ENCODE assay signal across 8 cellular contexts in genomic region chr6:26569433-26569764, GRCh38. TPM values are rescaled to one million over a fixed set of nuclear protein-coding genes. Genes with fewer than 3 reads are reported as not detected.
DNase-seq lines count a peak whose midpoint lies in the region; ATAC-seq and TF ChIP-seq lines count a peak whose summit lies in the region.

No MANE protein-coding gene starts in this region.

- H3K4me3 Mint-ChIP-seq in activated CD4-positive, alpha-beta memory T cell treated with anti-CD3 and anti-CD28 coated beads, Interleukin-2, amount 10 ng/mL, durations not matched to agents 7 days and 5 days, result peak overlapping the region; percentile 92

- no peak overlapping the region for H3K27ac ChIP-seq in right cardiac atrium (ENCODE audit: low read length)
- no peak overlapping the region for H3K27ac ChIP-seq in iPS DF 6.9 (ENCODE audit: low read length)
- H3K27ac ChIP-seq in uterus, result peak overlapping the region in 1 of 2 donors; percentile 79

- intact Hi-C loops in right cardiac atrium (cut with DNase I), result no loop called here
- intact Hi-C loops in Right ventricle myocardium inferior (cut with DNase I), result loop anchor here (2.0 kb wide), 1 partner anchor 37 kb away; no protein-coding TSS in a partner anchor
- intact Hi-C loops in uterus (cut with DNase I; ENCODE audit: low total_unique reads), result no loop called here

- H3K9me3 ChIP-seq in right cardiac atrium (ENCODE audit: control insufficient read depth, low read length), result no peaks in the 10 kb centered on the region
- H3K9me3 ChIP-seq in iPS DF 6.9 (ENCODE audit: control insufficient read depth, insufficient read depth, low read length), result no peaks in the 10 kb centered on the region
- H3K9me3 ChIP-seq in uterus, result no peaks in the 10 kb centered on the region

- TF ChIP-seq POLR2A in uterus (IDR thresholded peaks at IDR 0.05), result no peak

- peaks cover 27% of the 10 kb centered on the region for H3K4me1 Mint-ChIP-seq in activated CD4-positive, alpha-beta memory T cell treated with anti-CD3 and anti-CD28 coated beads, Interleukin-2, amount 10 ng/mL, durations not matched to agents 7 days and 5 days

- peaks cover 4% of the 10 kb centered on the region for H3K36me3 Mint-ChIP-seq in activated CD4-positive, alpha-beta memory T cell treated with anti-CD3 and anti-CD28 coated beads, Interleukin-2, amount 10 ng/mL, durations not matched to agents 7 days and 5 days (ENCODE audit: low read depth)

- CTCF ChIA-PET in activated CD4-positive, alpha-beta memory T cell treated with anti-CD3 and anti-CD28 coated beads, Interleukin-2, amount 10 ng/mL, durations not matched to agents 7 days and 5 days (lab: Charles Lee), result interaction anchor here (0.6 to 4.6 kb wide), 19 partner anchors 13 to 1203 kb away, joined by 3 to 44 read pairs (median 4); partner anchors contain the start of genes BTN2A2 and HMGN4

- H3K4me3 ChIP-seq in right cardiac atrium (ENCODE audit: low read length) (peak overlapping the region; percentile 17), iPS DF 6.9 (ENCODE audit: low read length) (peak overlapping the region; percentile 91; the same call in 1 of the 2 replicates), uterus (peak overlapping the region; percentile 3 to 61)

- DNase-seq in right cardiac atrium (no peak), Right ventricle myocardium inferior (ENCODE audit: missing footprints) (no peak), iPS DF 6.9 (ENCODE audit: low read depth, low spot score) (no peak), uterus (no peak), NCI-H2227 (lab: John Stamatoyannopoulos, UW; ENCODE audit: unreplicated experiment) (no peak), NOMO-1 treated with DMSO at 0.1 percent for 48 hours (lab: John Stamatoyannopoulos, UW; ENCODE audit: unreplicated experiment) (no peak), C1 segment of cervical spinal cord (lab: John Stamatoyannopoulos, UW) (no peak)
- no peak for DNase-seq in activated CD4-positive, alpha-beta memory T cell treated with anti-CD3 and anti-CD28 coated beads, Interleukin-2, amount 10 ng/mL, durations not matched to agents 7 days and 5 days

- no peaks in the 10 kb centered on the region for H3K36me3 ChIP-seq in iPS DF 6.9 (ENCODE audit: control insufficient read depth, insufficient read depth, low read length)
- no peaks in the 10 kb centered on the region for H3K36me3 ChIP-seq in uterus

- ATAC-seq in right cardiac atrium, result no peak
- ATAC-seq in Right ventricle myocardium inferior, result no peak

- H3K27me3 ChIP-seq in right cardiac atrium (ENCODE audit: control insufficient read depth, insufficient read depth), result no peaks in the 10 kb centered on the region
- H3K27me3 ChIP-seq in iPS DF 6.9 (ENCODE audit: control insufficient read depth, insufficient read depth, low read length), result no peaks in the 10 kb centered on the region
- H3K27me3 ChIP-seq in uterus, result no peaks in the 10 kb centered on the region

- peak overlapping the region; percentile 87 for H3K27ac Mint-ChIP-seq in activated CD4-positive, alpha-beta memory T cell treated with anti-CD3 and anti-CD28 coated beads, Interleukin-2, amount 10 ng/mL, durations not matched to agents 7 days and 5 days

- peaks cover 11% of the 10 kb centered on the region for H3K27me3 Mint-ChIP-seq in activated CD4-positive, alpha-beta memory T cell treated with anti-CD3 and anti-CD28 coated beads, Interleukin-2, amount 10 ng/mL, durations not matched to agents 7 days and 5 days

- no peaks in the 10 kb centered on the region for H3K9me3 Mint-ChIP-seq in activated CD4-positive, alpha-beta memory T cell treated with anti-CD3 and anti-CD28 coated beads, Interleukin-2, amount 10 ng/mL, durations not matched to agents 7 days and 5 days

- no peak for TF ChIP-seq CTCF in uterus (IDR thresholded peaks at IDR 0.05)

- H3K4me1 ChIP-seq in right cardiac atrium (ENCODE audit: control insufficient read depth, insufficient read depth, low read length) (no peaks in the 10 kb centered on the region), iPS DF 6.9 (ENCODE audit: control insufficient read depth, insufficient read depth, low read length) (no peaks in the 10 kb centered on the region), uterus (no peaks in the 10 kb centered on the region)

- POLR2A ChIA-PET in activated CD4-positive, alpha-beta memory T cell treated with anti-CD3 and anti-CD28 coated beads, Interleukin-2, amount 10 ng/mL, durations not matched to agents 7 days and 5 days (lab: Charles Lee), result interaction anchor here (0.7 to 3.4 kb wide), 16 partner anchors 10 to 563 kb away, joined by 3 to 11 read pairs (median 4); partner anchors contain the start of gene HMGN4

- WGBS in right cardiac atrium, result 20% methylated on average over 2 of the region's 2 CpGs
- no CpG with 5 or more reads among the region's 2 CpGs for WGBS in iPS DF 6.9 (ENCODE audit: insufficient coverage, insufficient read length)

RNA-seq across cellular contexts. Expression of gene ABT1, which starts 27.4 kb away (rescaled TPM):
- 1 to 10 TPM; 8.9 to 9.5 (median 9.3) TPM for total RNA-seq in right cardiac atrium
- polyA plus RNA-seq in right cardiac atrium, result 9.2 TPM
- 7.6 TPM for total RNA-seq in Right ventricle myocardium inferior
- total RNA-seq in activated CD4-positive, alpha-beta memory T cell treated with anti-CD3 and anti-CD28 coated beads, Interleukin-2, amount 10 ng/mL, durations not matched to agents 7 days and 5 days, result 10 to 100 TPM; 26.3 to 26.8 TPM
- total RNA-seq in uterus, result 10 to 100 TPM; 10.5 to 18.7 (median 16.1) TPM

RNA-seq across cellular contexts. Expression of gene HMGN4, which starts 31.2 kb away (rescaled TPM):
- total RNA-seq in right cardiac atrium (10 to 100 TPM; 34.6 to 42.9 (median 35.9) TPM), Right ventricle myocardium inferior (29.0 TPM), uterus (10 to 100 TPM; 14.6 to 89.0 (median 73.3) TPM)
- 20.1 TPM for polyA plus RNA-seq in right cardiac atrium
- total RNA-seq in activated CD4-positive, alpha-beta memory T cell treated with anti-CD3 and anti-CD28 coated beads, Interleukin-2, amount 10 ng/mL, durations not matched to agents 7 days and 5 days, result 100 to 1,000 TPM; 108 to 109 TPM

Comparison
In these comparisons a context has a peak if more than half of its experiments do, and no peak if none do; other contexts are left out.
1. H3K4me3 ChIP-seq: peak in every context shown above with its lines; median percentile 91 in iPS DF 6.9; 32 in uterus; 17 in right cardiac atrium.